8 cellular contexts compared by ENCODE assay signal in the genomic region with DNA sequence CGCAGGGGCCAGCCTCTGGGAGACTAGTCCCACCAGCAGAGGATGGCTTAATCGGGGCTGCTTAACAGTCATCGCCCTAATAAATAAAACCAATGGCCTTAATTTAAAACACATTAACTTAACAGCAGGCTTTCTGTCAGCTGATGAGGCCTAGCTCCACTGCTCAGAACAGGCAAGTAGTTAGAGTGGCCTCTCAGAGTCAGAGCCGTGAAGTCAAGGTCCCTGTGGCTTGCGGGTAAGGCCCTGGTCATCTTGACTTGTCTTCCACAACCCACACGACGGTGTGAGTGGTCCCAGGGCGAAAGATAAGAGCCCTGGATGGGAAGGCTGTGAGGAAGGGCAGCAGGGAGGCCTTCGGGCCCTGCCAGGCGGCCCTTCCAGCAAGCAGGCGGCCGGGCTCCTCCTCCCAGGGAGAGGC. TPM values are rescaled to one million over a fixed set of nuclear protein-coding genes. Genes with fewer than 3 reads are reported as not detected.
DNase-seq lines count a peak whose midpoint lies in the region; ATAC-seq lines count a peak whose summit lies in the region.

No MANE protein-coding gene starts in this region.

- H3K9me3 ChIP-seq in iPS-15b (ENCODE audit: control insufficient read depth, insufficient read depth, low read length), result no peaks in the 10 kb centered on the region

- H3K36me3 ChIP-seq in iPS-15b (ENCODE audit: control insufficient read depth, insufficient read depth, low read length), result no peaks in the 10 kb centered on the region

- peak overlapping the region; percentile 47 for H3K9ac ChIP-seq in iPS-15b (ENCODE audit: low read depth, low read length)

- peaks cover 14% of the 10 kb centered on the region for H3K4me1 ChIP-seq in iPS-15b (ENCODE audit: control insufficient read depth, insufficient read depth, low read length)

- no peaks in the 10 kb centered on the region for H3K27me3 ChIP-seq in iPS-15b (ENCODE audit: control insufficient read depth, insufficient read depth, low read length)

- peaks cover 3% of the 10 kb centered on the region for H3K36me3 Mint-ChIP-seq in activated naive CD8-positive, alpha-beta T cell
- peaks cover 3% of the 10 kb centered on the region for H3K36me3 Mint-ChIP-seq in stimulated activated memory B cell treated with anti-CD40 and anti-IgM and Interleukin-4, amounts not matched to agents 10 μg/mL and 1 μg/mL and 100 μg/mL, for 72 hours

- ATAC-seq in HG02973 (IDR thresholded peaks at IDR 0.05; ENCODE audit: unreplicated experiment) (peak; percentile 2), GM18907 (IDR thresholded peaks at IDR 0.05; ENCODE audit: unreplicated experiment) (no peak)
- peak; percentile 0 for ATAC-seq in stimulated activated memory B cell treated with anti-CD40 and anti-IgM and Interleukin-4, amounts not matched to agents 10 μg/mL and 1 μg/mL and 100 μg/mL, for 72 hours

- H3K4me1 Mint-ChIP-seq in activated naive CD8-positive, alpha-beta T cell (ENCODE audit: low read depth), result peaks cover 17% of the 10 kb centered on the region
- H3K4me1 Mint-ChIP-seq in stimulated activated memory B cell treated with anti-CD40 and anti-IgM and Interleukin-4, amounts not matched to agents 10 μg/mL and 1 μg/mL and 100 μg/mL, for 72 hours, result peaks cover 41% of the 10 kb centered on the region

- peak overlapping the region; percentile 71 for H3K4me3 Mint-ChIP-seq in activated naive CD8-positive, alpha-beta T cell
- peak overlapping the region; percentile 73 for H3K4me3 Mint-ChIP-seq in stimulated activated memory B cell treated with anti-CD40 and anti-IgM and Interleukin-4, amounts not matched to agents 10 μg/mL and 1 μg/mL and 100 μg/mL, for 72 hours

- no peak overlapping the region for H3K4me3 ChIP-seq in iPS-15b (ENCODE audit: low read depth, low read length)

- H3K27me3 Mint-ChIP-seq in activated naive CD8-positive, alpha-beta T cell, result no peaks in the 10 kb centered on the region
- H3K27me3 Mint-ChIP-seq in stimulated activated memory B cell treated with anti-CD40 and anti-IgM and Interleukin-4, amounts not matched to agents 10 μg/mL and 1 μg/mL and 100 μg/mL, for 72 hours, result no peaks in the 10 kb centered on the region

- DNase-seq in Daoy (ENCODE audit: low read depth) (peak; percentile 81), MV-4-11 (lab: John Stamatoyannopoulos, UW) (no peak), NCI-H1694 treated with DMSO at 0.1 percent for 48 hours (lab: John Stamatoyannopoulos, UW) (no peak)

- peak overlapping the region; percentile 76 for H3K27ac Mint-ChIP-seq in activated naive CD8-positive, alpha-beta T cell
- H3K27ac Mint-ChIP-seq in stimulated activated memory B cell treated with anti-CD40 and anti-IgM and Interleukin-4, amounts not matched to agents 10 μg/mL and 1 μg/mL and 100 μg/mL, for 72 hours, result peak overlapping the region; percentile 86

- no peaks in the 10 kb centered on the region for H3K9me3 Mint-ChIP-seq in activated naive CD8-positive, alpha-beta T cell (ENCODE audit: low read depth)
- no peaks in the 10 kb centered on the region for H3K9me3 Mint-ChIP-seq in stimulated activated memory B cell treated with anti-CD40 and anti-IgM and Interleukin-4, amounts not matched to agents 10 μg/mL and 1 μg/mL and 100 μg/mL, for 72 hours

RNA-seq across cellular contexts. Expression of a gene that starts 11.8 kb away (rescaled TPM):
- total RNA-seq in Daoy (2014; rRNA removed; shearing (Covaris generic)), result 20.9 and 28.7 TPM in 2 replicates
